Comparison of ENCODE assay signal across 8 cellular contexts in genomic region chr6:144351741-144352140, GRCh38.
DNase-seq lines count a peak whose midpoint lies in the region; ATAC-seq and TF ChIP-seq lines count a peak whose summit lies in the region.
"Had no signal": no experiment of that assay in that cellular context is flagged by ENCODE, and none has a peak within 500 bp of the region (broad histone marks: within the 10 kb centered on the region; RNA-seq: fewer than 3 reads in every experiment).

No MANE protein-coding gene starts in this region.

- H3K36me3 ChIP-seq in skeletal muscle tissue (ENCODE audit: control insufficient read depth in 3 of 3, insufficient read depth in 3 of 3, low read length in 3 of 3) (no peaks in the 10 kb centered on the region), A673 (ENCODE audit: insufficient read depth, low read length, poor library complexity, severe bottlenecking) (no peaks in the 10 kb centered on the region)

- H3K4me1 Mint-ChIP-seq in IgD-negative memory B cell, result peaks cover 57 to 68% (median 59%) of the 10 kb centered on the region in 3 donors
- H3K4me1 Mint-ChIP-seq in WTC11, result peaks cover 61% of the 10 kb centered on the region

- peak overlapping the region; percentile 1 to 34 (median 6) for H3K4me3 ChIP-seq in skeletal muscle tissue (ENCODE audit: low read length in 3 of 3)
- no peak overlapping the region for H3K4me3 ChIP-seq in A673 (ENCODE audit: low read depth, low read length, poor library complexity, severe bottlenecking)
- H3K4me3 ChIP-seq: coronary artery had no signal

- H3K9me3 Mint-ChIP-seq in IgD-negative memory B cell, result peaks cover 0 to 2% (median 0%) of the 10 kb centered on the region in 3 donors
- H3K9me3 Mint-ChIP-seq in WTC11, result peaks cover 9% of the 10 kb centered on the region

- no peaks in the 10 kb centered on the region for H3K9me3 ChIP-seq in skeletal muscle tissue (ENCODE audit: control insufficient read depth in 3 of 3, low read length in 3 of 3)
- H3K9me3 ChIP-seq in A673 (ENCODE audit: low read depth, low read length, poor library complexity, severe bottlenecking), result no peaks in the 10 kb centered on the region

- peaks cover 23 to 34% (median 27%) of the 10 kb centered on the region in 3 donors for H3K4me1 ChIP-seq in skeletal muscle tissue (ENCODE audit: control insufficient read depth in 3 of 3, insufficient read depth in 3 of 3, low read length in 3 of 3)
- peaks cover 37% of the 10 kb centered on the region for H3K4me1 ChIP-seq in A673 (ENCODE audit: insufficient read depth, low read length, poor library complexity, severe bottlenecking)

- CTCF ChIA-PET in WTC11 (lab: Charles Lee), result no interaction called here
- CTCF ChIA-PET in A673 (lab: Charles Lee), result no interaction called here

- DNase-seq in WTC11 (ENCODE audit: low spot score), result no peak
- no peak for DNase-seq in Right ventricle myocardium superior
- DNase-seq in A673 (ENCODE audit: low spot score), result no peak
- DNase-seq in AG08396 (ENCODE audit: low spot score), result no peak
- no peak for DNase-seq in COR-L47 (lab: John Stamatoyannopoulos, UW)

- peak overlapping the region; percentile 6 to 61 (median 42) for H3K4me3 Mint-ChIP-seq in IgD-negative memory B cell
- no peak overlapping the region for H3K4me3 Mint-ChIP-seq in WTC11

- ATAC-seq in WTC11 (no peak), Right ventricle myocardium superior (ENCODE audit: poor library complexity) (peak; percentile 73)

- TF ChIP-seq CTCF in WTC11 (IDR thresholded peaks at IDR 0.05) (no peak), A673 (conservative IDR thresholded peaks at IDR 0.05; ENCODE audit: low read depth, low read length) (no peak)

- peaks cover 4% of the 10 kb centered on the region for H3K27me3 Mint-ChIP-seq in IgD-negative memory B cell
- no peaks in the 10 kb centered on the region for H3K27me3 Mint-ChIP-seq in WTC11 (ENCODE audit: low read depth)

- no TSS peak for BruUV-seq in A673 (replicated peaks; lab: Mats Ljungman, UMichigan)

- H3K9ac ChIP-seq in skeletal muscle tissue (ENCODE audit: low read depth in 1 of 3, low read length in 3 of 3), result peak overlapping the region in 2 of 3 donors; percentile 8 to 60

- intact Hi-C loops in Right ventricle myocardium superior (cut with DNase I) (no loop called here), A673 (cut with micrococcal nuclease; ENCODE audit: unreplicated experiment) (no loop called here)

- H3K36me3 Mint-ChIP-seq in IgD-negative memory B cell, result peaks cover 5% of the 10 kb centered on the region
- H3K36me3 Mint-ChIP-seq in WTC11, result peaks cover 4% of the 10 kb centered on the region

- H3K27ac ChIP-seq in skeletal muscle tissue (ENCODE audit: low read depth, low read length) (peak overlapping the region; percentile 29), A673 (ENCODE audit: low read depth, low read length, poor library complexity, severe bottlenecking) (no peak overlapping the region)

- POLR2A ChIA-PET in WTC11 (lab: Charles Lee) (no interaction called here), A673 (lab: Charles Lee; ENCODE audit: low non-redundant PET) (no interaction called here)

- H3K27me3 ChIP-seq in skeletal muscle tissue (ENCODE audit: control insufficient read depth in 3 of 3, insufficient read depth in 3 of 3, low read length in 3 of 3) (no peaks in the 10 kb centered on the region), A673 (replicated peaks; ENCODE audit: insufficient read depth, low read depth, low read length, poor library complexity) (no peaks in the 10 kb centered on the region)

- peak overlapping the region; percentile 53 to 77 (median 60) for H3K27ac Mint-ChIP-seq in IgD-negative memory B cell
- H3K27ac Mint-ChIP-seq in WTC11, result peak overlapping the region; percentile 21

TF ChIP-seq in WTC11, 78 proteins besides CTCF, POLR2A, EP300 and RAD21:
- TF ChIP-seq FOXP1 (CRISPR knock-in tag; IDR thresholded peaks at IDR 0.05; ENCODE audit: borderline replicate concordance) (no peak), FOXJ3 (CRISPR knock-in tag; IDR thresholded peaks at IDR 0.05; ENCODE audit: borderline replicate concordance) (no peak), ZBTB43 (CRISPR knock-in tag; IDR thresholded peaks at IDR 0.05) (no peak), CBFB (CRISPR knock-in tag; IDR thresholded peaks at IDR 0.05; ENCODE audit: low read depth) (no peak), MLX (CRISPR knock-in tag; IDR thresholded peaks at IDR 0.05) (no peak)
- TF ChIP-seq, protein P1, sequence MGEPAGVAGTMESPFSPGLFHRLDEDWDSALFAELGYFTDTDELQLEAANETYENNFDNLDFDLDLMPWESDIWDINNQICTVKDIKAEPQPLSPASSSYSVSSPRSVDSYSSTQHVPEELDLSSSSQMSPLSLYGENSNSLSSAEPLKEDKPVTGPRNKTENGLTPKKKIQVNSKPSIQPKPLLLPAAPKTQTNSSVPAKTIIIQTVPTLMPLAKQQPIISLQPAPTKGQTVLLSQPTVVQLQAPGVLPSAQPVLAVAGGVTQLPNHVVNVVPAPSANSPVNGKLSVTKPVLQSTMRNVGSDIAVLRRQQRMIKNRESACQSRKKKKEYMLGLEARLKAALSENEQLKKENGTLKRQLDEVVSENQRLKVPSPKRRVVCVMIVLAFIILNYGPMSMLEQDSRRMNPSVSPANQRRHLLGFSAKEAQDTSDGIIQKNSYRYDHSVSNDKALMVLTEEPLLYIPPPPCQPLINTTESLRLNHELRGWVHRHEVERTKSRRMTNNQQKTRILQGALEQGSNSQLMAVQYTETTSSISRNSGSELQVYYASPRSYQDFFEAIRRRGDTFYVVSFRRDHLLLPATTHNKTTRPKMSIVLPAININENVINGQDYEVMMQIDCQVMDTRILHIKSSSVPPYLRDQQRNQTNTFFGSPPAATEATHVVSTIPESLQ (CRISPR knock-in tag; IDR thresholded peaks at IDR 0.05), result no peak
